ENCODE assay signal across 16 cellular contexts in genomic region chr11:962743-963142, GRCh38. TPM values are rescaled to one million over a fixed set of nuclear protein-coding genes. Genes with fewer than 3 reads are reported as not detected.
A peak's percentile ranks its signal among the peaks of the same experiment; 100 is the strongest.
DNase-seq lines count a peak whose midpoint lies in the region; ATAC-seq, FAIRE-seq and TF ChIP-seq lines count a peak whose summit lies in the region.
"Had no signal": no experiment of that assay in that cellular context is flagged by ENCODE, and none has a peak within 500 bp of the region (broad histone marks: within the 10 kb centered on the region; RNA-seq: fewer than 3 reads in every experiment).

No MANE protein-coding gene starts in this region.

- H3K36me3 ChIP-seq in osteoblast (ENCODE audit: insufficient read depth, low read length) (peaks cover 24% of the 10 kb centered on the region), small intestine (ENCODE audit: control insufficient read depth in 2 of 2, insufficient read depth in 2 of 2, low read length in 2 of 2) (peaks cover 3 to 8% of the 10 kb centered on the region in 2 donors)

- no peak for ATAC-seq in activated naive CD4-positive, alpha-beta T cell treated with anti-CD3 and anti-CD28 coated beads, Interleukin-2, amount 50 U/mL, for 72 hours
- no peak for ATAC-seq in GM19023 (IDR thresholded peaks at IDR 0.05; ENCODE audit: unreplicated experiment)
- ATAC-seq: GM12878, GM23338, HepG2 had no signal

- H3K27me3 ChIP-seq in osteoblast (ENCODE audit: insufficient read depth, low read length), result no peaks in the 10 kb centered on the region
- no peaks in the 10 kb centered on the region for H3K27me3 ChIP-seq in small intestine (ENCODE audit: control insufficient read depth in 2 of 2, insufficient read depth in 2 of 2, low read length in 2 of 2)
- H3K27me3 ChIP-seq: BLaER1 treated with 17β-estradiol and CSF1 and Interleukin-3, amounts not matched to agents 10 nM and 100 nM had no signal

- FAIRE-seq in small intestine (lab: Jason Lieb, UNC), result no peak
- FAIRE-seq: GM12878, HepG2 had no signal

- H3K4me1 Mint-ChIP-seq in activated naive CD4-positive, alpha-beta T cell treated with anti-CD3 and anti-CD28 coated beads, Interleukin-2, amount 10 ng/mL, durations not matched to agents 7 days and 5 days, result peaks cover 9% of the 10 kb centered on the region
- peaks cover 8% of the 10 kb centered on the region for H3K4me1 Mint-ChIP-seq in endothelial cell (ENCODE audit: unreplicated experiment)

- H3K9me3 ChIP-seq in osteoblast (ENCODE audit: low read depth, low read length) (no peaks in the 10 kb centered on the region), small intestine (ENCODE audit: control insufficient read depth, low read depth) (no peaks in the 10 kb centered on the region)
- H3K9me3 ChIP-seq: BLaER1 treated with 17β-estradiol and CSF1 and Interleukin-3, amounts not matched to agents 10 nM and 100 nM; HAP-1 had no signal

- no peak overlapping the region for H2AFZ ChIP-seq in osteoblast (ENCODE audit: low read length)
- H2AFZ ChIP-seq: GM23338 had no signal

- peaks cover 6% of the 10 kb centered on the region for H3K9me3 Mint-ChIP-seq in activated naive CD4-positive, alpha-beta T cell treated with anti-CD3 and anti-CD28 coated beads, Interleukin-2, amount 10 ng/mL, durations not matched to agents 7 days and 5 days
- H3K9me3 Mint-ChIP-seq in activated naive CD4-positive, alpha-beta T cell treated with anti-CD3 and anti-CD28 coated beads, Interleukin-2, amount 50 U/mL, for 72 hours, result peaks cover 0 to 5% of the 10 kb centered on the region in 2 donors
- H3K9me3 Mint-ChIP-seq in endothelial cell (ENCODE audit: unreplicated experiment), result no peaks in the 10 kb centered on the region

- no peak overlapping the region for H3K4me2 ChIP-seq in osteoblast (ENCODE audit: insufficient read depth, low read length)
- H3K4me2 ChIP-seq: BLaER1 treated with 17β-estradiol and CSF1 and Interleukin-3, amounts not matched to agents 10 nM and 100 nM; GM23338 had no signal

- H3K36me3 Mint-ChIP-seq in activated naive CD4-positive, alpha-beta T cell treated with anti-CD3 and anti-CD28 coated beads, Interleukin-2, amount 10 ng/mL, durations not matched to agents 7 days and 5 days, result peaks cover 28% of the 10 kb centered on the region
- peaks cover 0 to 13% of the 10 kb centered on the region in 2 donors for H3K36me3 Mint-ChIP-seq in activated naive CD4-positive, alpha-beta T cell treated with anti-CD3 and anti-CD28 coated beads, Interleukin-2, amount 50 U/mL, for 72 hours
- H3K36me3 Mint-ChIP-seq in endothelial cell (ENCODE audit: low read depth, unreplicated experiment), result peaks cover 52% of the 10 kb centered on the region

- WGBS in small intestine, 3 donors, result 91 to 95% (median 95%) methylated on average over 5 of the region's 5 CpGs

- H3K4me3 ChIP-seq in osteoblast (ENCODE audit: insufficient read depth, low read length), result no peak overlapping the region
- no peak overlapping the region for H3K4me3 ChIP-seq in small intestine (ENCODE audit: low read depth in 1 of 2, low read length in 2 of 2)
- H3K4me3 ChIP-seq: BLaER1 treated with 17β-estradiol and CSF1 and Interleukin-3, amounts not matched to agents 10 nM and 100 nM; GM12878; GM23338; HAP-1 had no signal

- H3K27me3 Mint-ChIP-seq in activated naive CD4-positive, alpha-beta T cell treated with anti-CD3 and anti-CD28 coated beads, Interleukin-2, amount 10 ng/mL, durations not matched to agents 7 days and 5 days, result no peaks in the 10 kb centered on the region
- peaks cover 3% of the 10 kb centered on the region for H3K27me3 Mint-ChIP-seq in endothelial cell (ENCODE audit: unreplicated experiment)
- H3K27me3 Mint-ChIP-seq: CD4-positive, CD25-positive, alpha-beta regulatory T cell had no signal

- H3K4me1 ChIP-seq in osteoblast (ENCODE audit: insufficient read depth, low read length) (peaks cover 3% of the 10 kb centered on the region), small intestine (ENCODE audit: control insufficient read depth in 2 of 2, insufficient read depth in 1 of 2, low read depth in 1 of 2, low read length in 1 of 2) (no peaks in the 10 kb centered on the region)
- H3K4me1 ChIP-seq: HAP-1 had no signal

- peaks cover 34% of the 10 kb centered on the region for H4K20me1 ChIP-seq in osteoblast (ENCODE audit: insufficient read depth, low read length)

- CTCF ChIA-PET in activated naive CD4-positive, alpha-beta T cell treated with anti-CD3 and anti-CD28 coated beads, Interleukin-2, amount 10 ng/mL, durations not matched to agents 7 days and 5 days (lab: Charles Lee), result no interaction called here

- TF ChIP-seq CTCF in endothelial cell (IDR thresholded peaks at IDR 0.05; ENCODE audit: unreplicated experiment), result no peak
- no peak for TF ChIP-seq CTCF in osteoblast (IDR thresholded peaks at IDR 0.05; ENCODE audit: extremely low read depth, low read depth, low read length)

- no peak overlapping the region for H3K27ac ChIP-seq in osteoblast (ENCODE audit: low read depth, low read length)
- no peak overlapping the region for H3K27ac ChIP-seq in small intestine (ENCODE audit: low read depth in 1 of 2, low read length in 1 of 2)
- H3K27ac ChIP-seq: BLaER1 treated with 17β-estradiol and CSF1 and Interleukin-3, amounts not matched to agents 10 nM and 100 nM had no signal

- no peak overlapping the region for H3K4me3 Mint-ChIP-seq in activated naive CD4-positive, alpha-beta T cell treated with anti-CD3 and anti-CD28 coated beads, Interleukin-2, amount 10 ng/mL, durations not matched to agents 7 days and 5 days
- peak overlapping the region; percentile 60 for H3K4me3 Mint-ChIP-seq in endothelial cell (ENCODE audit: unreplicated experiment)
- H3K4me3 Mint-ChIP-seq: CD4-positive, CD25-positive, alpha-beta regulatory T cell; GM23338 had no signal

- no peak for DNase-seq in activated naive CD4-positive, alpha-beta T cell treated with anti-CD3 and anti-CD28 coated beads, Interleukin-2, amount 10 ng/mL, durations not matched to agents 7 days and 5 days
- no peak for DNase-seq in activated naive CD4-positive, alpha-beta T cell treated with anti-CD3 and anti-CD28 coated beads, Interleukin-2, amount 50 U/mL, for 72 hours (ENCODE audit: low spot score in 2 of 2)
- no peak for DNase-seq in endothelial cell (ENCODE audit: low spot score)
- DNase-seq in osteoblast (ENCODE audit: insufficient read length, low spot score, missing footprints), result peak; percentile 53
- DNase-seq in small intestine, result no peak
- no peak for DNase-seq in HPDE6-E6E7 (ENCODE audit: extremely low spot score)
- DNase-seq: 8988T; AML-193; CD4-positive, CD25-positive, alpha-beta regulatory T cell; DMS79 had no signal

- peaks cover 14% of the 10 kb centered on the region for H3K79me2 ChIP-seq in osteoblast (ENCODE audit: insufficient read depth, low read length)

- H3K27ac Mint-ChIP-seq in activated naive CD4-positive, alpha-beta T cell treated with anti-CD3 and anti-CD28 coated beads, Interleukin-2, amount 10 ng/mL, durations not matched to agents 7 days and 5 days, result peak overlapping the region; percentile 25
- no peak overlapping the region for H3K27ac Mint-ChIP-seq in activated naive CD4-positive, alpha-beta T cell treated with anti-CD3 and anti-CD28 coated beads, Interleukin-2, amount 50 U/mL, for 72 hours
- H3K27ac Mint-ChIP-seq in endothelial cell (ENCODE audit: unreplicated experiment), result no peak overlapping the region
- H3K27ac Mint-ChIP-seq: GM23338 had no signal

RNA-seq across cellular contexts. Expression of gene AP2A2, which starts 37.1 kb away (rescaled TPM):
- total RNA-seq in activated naive CD4-positive, alpha-beta T cell treated with anti-CD3 and anti-CD28 coated beads, Interleukin-2, amount 50 U/mL, for 72 hours, result 10 to 100 TPM; 37.3 to 58.0 TPM
- total RNA-seq in endothelial cell (ENCODE audit: unreplicated experiment) (287 TPM), osteoblast (48.0 and 50.7 TPM in 2 replicates)
- polyA plus RNA-seq in small intestine, result 10 to 100 TPM; 30.5 to 47.2 (median 42.7) TPM

RNA-seq across cellular contexts. Expression of gene CHID1, which starts 52.1 kb away (rescaled TPM):
- 10 to 100 TPM; 49.1 to 62.6 TPM for total RNA-seq in activated naive CD4-positive, alpha-beta T cell treated with anti-CD3 and anti-CD28 coated beads, Interleukin-2, amount 50 U/mL, for 72 hours
- total RNA-seq in endothelial cell (ENCODE audit: unreplicated experiment) (69.3 TPM), osteoblast (43.9 and 48.9 TPM in 2 replicates)
- 10 to 100 TPM; 13.6 to 67.1 (median 17.0) TPM for polyA plus RNA-seq in small intestine
